ENCODE assay signal across 25 cellular contexts in genomic region chr13:98826156-98826555, GRCh38.
A peak's percentile ranks its signal among the peaks of the same experiment; 100 is the strongest.
DNase-seq lines count a peak whose midpoint lies in the region; ATAC-seq and TF ChIP-seq lines count a peak whose summit lies in the region.
"Had no signal": no experiment of that assay in that cellular context is flagged by ENCODE, and none has a peak within 500 bp of the region (broad histone marks: within the 10 kb centered on the region; RNA-seq: fewer than 3 reads in every experiment).

No MANE protein-coding gene starts in this region.

- H3K36me3 Mint-ChIP-seq in GM23338 (ENCODE audit: low read depth) (peaks cover 2% of the 10 kb centered on the region; the same call in 2 of the 3 replicates), glutamatergic neuron (ENCODE audit: unreplicated experiment) (no peaks in the 10 kb centered on the region)

- DNase-seq in GM23338 (ENCODE audit: low spot score) (no peak), NCI-H2171 (lab: John Stamatoyannopoulos, UW) (peak; percentile 28), glutamatergic neuron (no peak), retina (peak; percentile 25), suprapubic skin (ENCODE audit: low spot score in 2 of 2) (no peak), esophagus squamous epithelium (lab: John Stamatoyannopoulos, UW) (no peak)
- DNase-seq in activated CD4-positive, alpha-beta T cell treated with anti-CD3 and anti-CD28 coated beads for 48 hours: no peak
- DNase-seq: activated CD8-positive, alpha-beta memory T cell treated with anti-CD3 and anti-CD28 coated beads, Interleukin-2, amount 50 U/mL, for 48 hours; activated effector memory CD4-positive, alpha-beta T cell treated with anti-CD3 and anti-CD28 coated beads, Interleukin-2, amount 50 U/mL, for 16 hours; DND-41; heart right ventricle; immature natural killer cell; NCI-H1092; NCI-H1930; NCI-H510A; psoas muscle; stimulated activated CD4-positive, alpha-beta T cell treated with anti-CD3 and anti-CD28 coated beads, Interleukin-2, amount 100 ng/mL, for 48 hours; stimulated activated naive CD4-positive, alpha-beta T cell treated with Interleukin-2 at 50 U/mL for 16 hours; transverse colon; WERI-Rb-1 had no signal

- WGBS in suprapubic skin: 88% methylated on average over 6 of the region's 6 CpGs
- WGBS in esophagus squamous epithelium, 2 donors: 78 to 92% methylated on average over 6 of the region's 6 CpGs

- peaks cover 2% of the 10 kb centered on the region for H3K27me3 Mint-ChIP-seq in GM23338 (ENCODE audit: insufficient read depth, low read depth, poor library complexity)
- no peaks in the 10 kb centered on the region for H3K27me3 Mint-ChIP-seq in glutamatergic neuron (ENCODE audit: unreplicated experiment)

- peaks cover 6% of the 10 kb centered on the region; the same call in 1 of the 2 replicates for H3K9me2 ChIP-seq in GM23338 (ENCODE audit: insufficient read depth)

- peak; percentile 37 for ATAC-seq in GM23338
- no peak for ATAC-seq in GM21390 (IDR thresholded peaks at IDR 0.05; ENCODE audit: unreplicated experiment)
- ATAC-seq: psoas muscle had no signal

- H3K9me3 Mint-ChIP-seq in GM23338 (no peaks in the 10 kb centered on the region), glutamatergic neuron (ENCODE audit: unreplicated experiment) (peaks cover 1% of the 10 kb centered on the region)

- TF ChIP-seq EP300 in suprapubic skin (IDR thresholded peaks at IDR 0.05): no peak

- H3K4me2 ChIP-seq in GM23338: peak overlapping the region; percentile 18; the same call in 1 of the 2 replicates
- H3K4me2 ChIP-seq: smooth muscle cell had no signal

- no peaks in the 10 kb centered on the region for H3F3A ChIP-seq in GM23338 (replicated peaks; ENCODE audit: low read depth)

- intact Hi-C loops in esophagus squamous epithelium (cut with DNase I): no loop called here

- H3K4me1 ChIP-seq in GM23338 (ENCODE audit: insufficient read depth) (peaks cover 27% of the 10 kb centered on the region), suprapubic skin (peaks cover 38% of the 10 kb centered on the region), esophagus squamous epithelium (peaks cover 4 to 40% (median 25%) of the 10 kb centered on the region in 3 donors)
- H3K4me1 ChIP-seq: psoas muscle, SJSA1 had no signal

- TF ChIP-seq POLR2A in suprapubic skin (IDR thresholded peaks at IDR 0.05) (no peak), esophagus squamous epithelium (IDR thresholded peaks at IDR 0.05) (no peak)

- no peak overlapping the region for H2AFZ ChIP-seq in GM23338

- H3K4me3 ChIP-seq in GM23338 (no peak overlapping the region), suprapubic skin (no peak overlapping the region), esophagus squamous epithelium (no peak overlapping the region)
- H3K4me3 ChIP-seq: heart right ventricle, psoas muscle, SJSA1, smooth muscle cell, transverse colon had no signal

- no peaks in the 10 kb centered on the region for H3K9me3 ChIP-seq in suprapubic skin
- no peaks in the 10 kb centered on the region for H3K9me3 ChIP-seq in esophagus squamous epithelium
- H3K9me3 ChIP-seq: heart right ventricle, neutrophil, psoas muscle, SJSA1, transverse colon had no signal

- peaks cover 37% of the 10 kb centered on the region for H3K4me1 Mint-ChIP-seq in GM23338
- peaks cover 18% of the 10 kb centered on the region for H3K4me1 Mint-ChIP-seq in glutamatergic neuron (ENCODE audit: low read depth, unreplicated experiment)
- H3K4me1 Mint-ChIP-seq: immature natural killer cell had no signal

- H3K27ac Mint-ChIP-seq in GM23338: no peak overlapping the region
- no peak overlapping the region for H3K27ac Mint-ChIP-seq in glutamatergic neuron (ENCODE audit: unreplicated experiment)
- H3K27ac Mint-ChIP-seq: immature natural killer cell had no signal

- H4K20me1 ChIP-seq in GM23338 (replicated peaks; ENCODE audit: insufficient read depth): no peaks in the 10 kb centered on the region

- TF ChIP-seq CTCF in GM23338 (conservative IDR thresholded peaks at IDR 0.05; ENCODE audit: low read depth in 2 of 2) (no peak), glutamatergic neuron (IDR thresholded peaks at IDR 0.05; ENCODE audit: partially characterized antibody, unreplicated experiment) (no peak), suprapubic skin (IDR thresholded peaks at IDR 0.05) (no peak), esophagus squamous epithelium (IDR thresholded peaks at IDR 0.05) (no peak)

- H3K4me3 Mint-ChIP-seq in GM23338 (no peak overlapping the region), glutamatergic neuron (ENCODE audit: unreplicated experiment) (peak overlapping the region; percentile 6)
- H3K4me3 Mint-ChIP-seq: immature natural killer cell had no signal

- no peaks in the 10 kb centered on the region for H3K36me3 ChIP-seq in GM23338 (ENCODE audit: insufficient read depth)
- peaks cover 72% of the 10 kb centered on the region for H3K36me3 ChIP-seq in suprapubic skin
- peaks cover 9 to 97% (median 15%) of the 10 kb centered on the region in 3 donors for H3K36me3 ChIP-seq in esophagus squamous epithelium
- H3K36me3 ChIP-seq: neutrophil had no signal

- no peaks in the 10 kb centered on the region for H3K79me2 ChIP-seq in GM23338 (replicated peaks; ENCODE audit: insufficient read depth)

- no peak overlapping the region for H3K27ac ChIP-seq in GM23338 (ENCODE audit: low read depth)
- H3K27ac ChIP-seq in suprapubic skin: no peak overlapping the region
- H3K27ac ChIP-seq in esophagus squamous epithelium: no peak overlapping the region
- H3K27ac ChIP-seq: neutrophil, psoas muscle, SJSA1, transverse colon, WERI-Rb-1 had no signal

- H3K27me3 ChIP-seq in GM23338 (ENCODE audit: insufficient read depth) (no peaks in the 10 kb centered on the region), suprapubic skin (no peaks in the 10 kb centered on the region), esophagus squamous epithelium (no peaks in the 10 kb centered on the region)
- H3K27me3 ChIP-seq: dorsolateral prefrontal cortex, heart right ventricle, SJSA1, transverse colon had no signal

TF ChIP-seq in GM23338, 12 proteins besides CTCF, POLR2A, EP300 and RAD21:
- TF ChIP-seq EZH2phosphoT487 (IDR thresholded peaks at IDR 0.05; ENCODE audit: unreplicated experiment): no peak
- TF ChIP-seq CREB1 (CRISPR knock-in tag; IDR thresholded peaks at IDR 0.05; ENCODE audit: low read depth): no peak

Comparison
In these comparisons a context has a peak if more than half of its experiments do, and no peak if none do; other contexts are left out.
1. DNase-seq: peak in NCI-H2171 (single experiment) and retina (single experiment); none in GM23338 (single experiment), glutamatergic neuron (single experiment), suprapubic skin (0 of 2), activated CD4-positive, alpha-beta T cell treated with anti-CD3 and anti-CD28 coated beads for 48 hours (single experiment) and esophagus squamous epithelium (single experiment).